Comparison of ENCODE assay signal across 21 cellular contexts in genomic region chr6:53328375-53328774, GRCh38. TPM values are rescaled to one million over a fixed set of nuclear protein-coding genes. Genes with fewer than 3 reads are reported as not detected.
DNase-seq lines count a peak whose midpoint lies in the region; ATAC-seq and TF ChIP-seq lines count a peak whose summit lies in the region.
"Had no signal": no experiment of that assay in that cellular context is flagged by ENCODE, and none has a peak within 500 bp of the region (broad histone marks: within the 10 kb centered on the region; RNA-seq: fewer than 3 reads in every experiment).

No MANE protein-coding gene starts in this region.

- intact Hi-C loops in Panc1 (cut with micrococcal nuclease; ENCODE audit: unreplicated experiment), result no loop called here
- intact Hi-C loops in tibial artery (cut with DNase I; ENCODE audit: low total_unique reads), result no loop called here
- intact Hi-C loops in activated T-helper 1 cell treated with anti-CD3 and anti-CD28 coated beads, Interleukin-12 subunit alpha, Interleukin-12 subunit beta, Interleukin-2, Interleukin-4 antibody, amounts not matched to agents 30 ng/mL and 10 ng/mL and 1 ng/mL, durations not matched to agents 14 hours and 24 hours and 36 hours (cut with micrococcal nuclease), result no loop called here

- CTCF ChIA-PET in Panc1 (lab: Charles Lee), result no interaction called here

- H3K9me3 ChIP-seq in Panc1 (ENCODE audit: control insufficient read depth, insufficient read depth, low read depth, low read length), result no peaks in the 10 kb centered on the region
- H3K9me3 ChIP-seq in tibial artery, result no peaks in the 10 kb centered on the region
- H3K9me3 ChIP-seq: prostate gland, thyroid gland had no signal

- H3K9me3 Mint-ChIP-seq in activated naive CD4-positive, alpha-beta T cell treated with anti-CD3 and anti-CD28 coated beads, Interleukin-2, amount 50 U/mL, for 24 hours, result no peaks in the 10 kb centered on the region
- no peaks in the 10 kb centered on the region for H3K9me3 Mint-ChIP-seq in activated T-helper 1 cell treated with anti-CD3 and anti-CD28 coated beads, Interleukin-12 subunit alpha, Interleukin-12 subunit beta, Interleukin-2, Interleukin-4 antibody, amounts not matched to agents 30 ng/mL and 10 ng/mL and 1 ng/mL, durations not matched to agents 14 hours and 24 hours and 36 hours
- H3K9me3 Mint-ChIP-seq: CD8-positive, alpha-beta T cell; endodermal cell; natural killer cell treated with Interleukin-12 subunit alpha and Interleukin-12 subunit beta and Interleukin-15 and Interleukin-18, amount 100 ng/mL, for 72 hours; T-helper 2 cell treated with Interferon-gamma antibody and Interleukin-4, amounts not matched to agents 5 μg/mL and 100 μg/mL, for 36 hours had no signal

- BruUV-seq in Panc1 (replicated peaks; lab: Mats Ljungman, UMichigan), result no TSS peak

- H3K27me3 ChIP-seq in Panc1 (ENCODE audit: control insufficient read depth, insufficient read depth, low read length) (no peaks in the 10 kb centered on the region), tibial artery (no peaks in the 10 kb centered on the region)
- H3K27me3 ChIP-seq: thyroid gland had no signal

- H3K36me3 ChIP-seq in Panc1 (ENCODE audit: control insufficient read depth, insufficient read depth, low read length), result no peaks in the 10 kb centered on the region
- H3K36me3 ChIP-seq in tibial artery, result no peaks in the 10 kb centered on the region
- H3K36me3 ChIP-seq: prostate gland, thyroid gland had no signal

- H3K4me3 ChIP-seq in Panc1 (ENCODE audit: low read depth in 2 of 2, low read length in 2 of 2) (no peak overlapping the region), fibroblast of the aortic adventitia (ENCODE audit: low read depth, low read length) (no peak overlapping the region), tibial artery (no peak overlapping the region)
- H3K4me3 ChIP-seq: prostate gland, thyroid gland had no signal

- H3K4me1 ChIP-seq in Panc1 (ENCODE audit: control insufficient read depth, insufficient read depth, low read length) (peaks cover 78% of the 10 kb centered on the region), tibial artery (peaks cover 0 to 37% (median 32%) of the 10 kb centered on the region in 4 donors)

- H3K27ac ChIP-seq in Panc1 (ENCODE audit: low read length) (peak overlapping the region; percentile 97), tibial artery (peak overlapping the region; percentile 18 to 36)
- H3K27ac ChIP-seq: prostate gland had no signal

- ATAC-seq in Panc1 (no peak), GM21526 (IDR thresholded peaks at IDR 0.05; ENCODE audit: low FRiP score, unreplicated experiment) (no peak)
- ATAC-seq: CD8-positive, alpha-beta T cell; natural killer cell treated with Interleukin-12 subunit alpha and Interleukin-12 subunit beta and Interleukin-15 and Interleukin-18, amount 100 ng/mL, for 72 hours had no signal

- H3K27me3 Mint-ChIP-seq in activated naive CD4-positive, alpha-beta T cell treated with anti-CD3 and anti-CD28 coated beads, Interleukin-2, amount 50 U/mL, for 24 hours, result no peaks in the 10 kb centered on the region
- no peaks in the 10 kb centered on the region for H3K27me3 Mint-ChIP-seq in activated T-helper 1 cell treated with anti-CD3 and anti-CD28 coated beads, Interleukin-12 subunit alpha, Interleukin-12 subunit beta, Interleukin-2, Interleukin-4 antibody, amounts not matched to agents 30 ng/mL and 10 ng/mL and 1 ng/mL, durations not matched to agents 14 hours and 24 hours and 36 hours (ENCODE audit: insufficient read depth)
- H3K27me3 Mint-ChIP-seq: natural killer cell treated with Interleukin-12 subunit alpha and Interleukin-12 subunit beta and Interleukin-15 and Interleukin-18, amount 100 ng/mL, for 72 hours had no signal

- no peak for DNase-seq in activated naive CD4-positive, alpha-beta T cell treated with Interleukin-2 at 50 U/mL for 16 hours
- DNase-seq in Panc1 (ENCODE audit: low read depth, low spot score) (no peak), fibroblast of the aortic adventitia (ENCODE audit: low read depth) (peak; percentile 46), tibial artery (no peak), ACHN (no peak)
- no peak for DNase-seq in activated T-helper 1 cell treated with anti-CD3 and anti-CD28 coated beads, Interleukin-12 subunit alpha, Interleukin-12 subunit beta, Interleukin-2, Interleukin-4 antibody, amounts not matched to agents 30 ng/mL and 10 ng/mL and 1 ng/mL, durations not matched to agents 14 hours and 24 hours and 36 hours (ENCODE audit: low spot score)
- DNase-seq: activated naive CD4-positive, alpha-beta T cell; CD8-positive, alpha-beta T cell; DMS79 treated with DMSO at 0.1 percent for 48 hours; endodermal cell; hippocampal formation; kidney; mesenchymal stem cell; NCI-H2029; SIG-M5; thyroid gland had no signal

- POLR2A ChIA-PET in Panc1 (lab: Charles Lee), result interaction anchor here (0.6 kb wide), 2 partner anchors 169 to 1150 kb away, joined by 4 read pairs; no protein-coding TSS in a partner anchor

- in situ Hi-C loops in Panc1 (cut with HindIII; ENCODE audit: low pct_unique_long_range_greater_than_20kb, low sequenced_read_pairs), result no loop called here
- in situ Hi-C loops in ACHN (cut with HindIII; ENCODE audit: low pct_ligation_motif_present, low pct_unique_long_range_greater_than_20kb, low sequenced_read_pairs), result no loop called here

- H3K27ac Mint-ChIP-seq in activated naive CD4-positive, alpha-beta T cell treated with anti-CD3 and anti-CD28 coated beads, Interleukin-2, amount 50 U/mL, for 24 hours, result peak overlapping the region; percentile 52
- H3K27ac Mint-ChIP-seq in activated T-helper 1 cell treated with anti-CD3 and anti-CD28 coated beads, Interleukin-12 subunit alpha, Interleukin-12 subunit beta, Interleukin-2, Interleukin-4 antibody, amounts not matched to agents 30 ng/mL and 10 ng/mL and 1 ng/mL, durations not matched to agents 14 hours and 24 hours and 36 hours, result no peak overlapping the region
- H3K27ac Mint-ChIP-seq: CD8-positive, alpha-beta T cell; endodermal cell had no signal

- no peak overlapping the region for H3K4me3 Mint-ChIP-seq in activated naive CD4-positive, alpha-beta T cell treated with anti-CD3 and anti-CD28 coated beads, Interleukin-2, amount 50 U/mL, for 24 hours
- H3K4me3 Mint-ChIP-seq in activated T-helper 1 cell treated with anti-CD3 and anti-CD28 coated beads, Interleukin-12 subunit alpha, Interleukin-12 subunit beta, Interleukin-2, Interleukin-4 antibody, amounts not matched to agents 30 ng/mL and 10 ng/mL and 1 ng/mL, durations not matched to agents 14 hours and 24 hours and 36 hours, result no peak overlapping the region
- H3K4me3 Mint-ChIP-seq: CD8-positive, alpha-beta T cell; endodermal cell; natural killer cell treated with Interleukin-12 subunit alpha and Interleukin-12 subunit beta and Interleukin-15 and Interleukin-18, amount 100 ng/mL, for 72 hours; T-helper 2 cell treated with Interferon-gamma antibody and Interleukin-4, amounts not matched to agents 5 μg/mL and 100 μg/mL, for 36 hours had no signal

- H3K36me3 Mint-ChIP-seq in activated naive CD4-positive, alpha-beta T cell treated with anti-CD3 and anti-CD28 coated beads, Interleukin-2, amount 50 U/mL, for 24 hours, result peaks cover 13% of the 10 kb centered on the region
- H3K36me3 Mint-ChIP-seq in activated T-helper 1 cell treated with anti-CD3 and anti-CD28 coated beads, Interleukin-12 subunit alpha, Interleukin-12 subunit beta, Interleukin-2, Interleukin-4 antibody, amounts not matched to agents 30 ng/mL and 10 ng/mL and 1 ng/mL, durations not matched to agents 14 hours and 24 hours and 36 hours (ENCODE audit: low read depth), result peaks cover 33% of the 10 kb centered on the region
- H3K36me3 Mint-ChIP-seq: natural killer cell treated with Interleukin-12 subunit alpha and Interleukin-12 subunit beta and Interleukin-15 and Interleukin-18, amount 100 ng/mL, for 72 hours had no signal

- TF ChIP-seq CTCF in Panc1 (IDR thresholded peaks at IDR 0.05) (no peak), fibroblast of the aortic adventitia (IDR thresholded peaks at IDR 0.05; ENCODE audit: insufficient read depth, low read length) (no peak), tibial artery (IDR thresholded peaks at IDR 0.05) (no peak)

- H3K4me1 Mint-ChIP-seq in activated naive CD4-positive, alpha-beta T cell treated with anti-CD3 and anti-CD28 coated beads, Interleukin-2, amount 50 U/mL, for 24 hours, result peaks cover 80% of the 10 kb centered on the region
- H3K4me1 Mint-ChIP-seq in activated T-helper 1 cell treated with anti-CD3 and anti-CD28 coated beads, Interleukin-12 subunit alpha, Interleukin-12 subunit beta, Interleukin-2, Interleukin-4 antibody, amounts not matched to agents 30 ng/mL and 10 ng/mL and 1 ng/mL, durations not matched to agents 14 hours and 24 hours and 36 hours (ENCODE audit: low read depth), result peaks cover 71% of the 10 kb centered on the region

RNA-seq across cellular contexts. Expression of gene ELOVL5, which starts 20.4 kb away (rescaled TPM):
- total RNA-seq in Panc1 (2021; ENCODE audit: unreplicated experiment) (218 TPM), fibroblast of the aortic adventitia (ENCODE audit: low replicate concordance) (38.9 and 95.1 TPM in 2 replicates)
- 111 TPM for polyA plus RNA-seq in Panc1 (2012; ENCODE audit: insufficient read length)
- total RNA-seq in activated T-helper 1 cell treated with anti-CD3 and anti-CD28 coated beads, Interleukin-12 subunit alpha, Interleukin-12 subunit beta, Interleukin-2, Interleukin-4 antibody, amounts not matched to agents 30 ng/mL and 10 ng/mL and 1 ng/mL, durations not matched to agents 14 hours and 24 hours and 36 hours, result 121 and 131 TPM in 2 replicates
